ENCODE assay signal across 10 cellular contexts in genomic region chr10:113740850-113741249, GRCh38. TPM values are rescaled to one million over a fixed set of nuclear protein-coding genes. Genes with fewer than 3 reads are reported as not detected.
"Had no signal": no experiment of that assay in that cellular context is flagged by ENCODE, and none has a peak within 500 bp of the region (broad histone marks: within the 10 kb centered on the region; RNA-seq: fewer than 3 reads in every experiment).

No MANE protein-coding gene starts in this region.

- H3K27ac ChIP-seq: GM23248, HL-60 had no signal

- H3K9me3 ChIP-seq: HAP-1 had no signal

- ATAC-seq: HCT116, HepG2 had no signal

- DNase-seq: GM23248, GOT3, H7, HFFc6 had no signal

- H3K4me3 Mint-ChIP-seq: HFFc6, IgD-negative memory B cell had no signal

- H3K4me3 ChIP-seq: GM23248, HAP-1 had no signal

- H3K36me3 ChIP-seq: HAP-1 had no signal

- H3K27ac Mint-ChIP-seq: HFFc6, IgD-negative memory B cell had no signal

- H3K9me3 Mint-ChIP-seq: HFFc6 had no signal

- H3K4me1 Mint-ChIP-seq: IgD-negative memory B cell had no signal

RNA-seq across cellular contexts. Expression of gene PLEKHS1, which starts 10.6 kb away (rescaled TPM):
- total RNA-seq: GM23248, H7, HepG2, HT1080 had no signal
- polyA plus RNA-seq: GM23248, HepG2, IgD-negative memory B cell had no signal
